In the genomic region with DNA sequence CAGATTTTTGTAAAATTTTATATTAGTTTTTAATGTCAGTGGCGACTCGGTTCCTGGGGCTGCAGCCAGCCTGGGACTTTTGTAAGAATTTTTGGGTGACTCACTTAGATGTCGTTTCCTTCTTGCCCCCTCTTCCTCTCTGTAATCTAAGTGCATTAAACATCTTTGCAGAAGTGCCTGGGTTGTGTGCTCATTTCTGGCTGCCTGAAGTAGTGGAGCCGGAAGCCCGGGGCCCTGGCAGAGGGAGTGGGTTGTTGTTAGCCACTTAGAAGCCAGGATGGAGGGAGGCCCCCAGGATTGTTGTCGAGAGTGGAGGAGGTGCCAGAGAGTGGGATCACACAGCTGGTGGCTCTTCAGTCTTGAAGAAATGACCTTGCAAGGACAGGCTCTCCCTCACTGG, we compare ENCODE assay signal across 8 cellular contexts. TPM values are rescaled to one million over a fixed set of nuclear protein-coding genes. Genes with fewer than 3 reads are reported as not detected.
DNase-seq lines count a peak whose midpoint lies in the region; ATAC-seq, FAIRE-seq and TF ChIP-seq lines count a peak whose summit lies in the region.

No MANE protein-coding gene starts in this region.

- TF ChIP-seq POLR2A in prostate gland (IDR thresholded peaks at IDR 0.05) = no peak

- H3K4me3 ChIP-seq in AG10803 (ENCODE audit: low read length) = no peak overlapping the region
- no peak overlapping the region for H3K4me3 ChIP-seq in colonic mucosa
- H3K4me3 ChIP-seq in prostate gland = no peak overlapping the region

- H3K27ac ChIP-seq in colonic mucosa (peak overlapping the region; percentile 64), prostate gland (no peak overlapping the region)

- peak; percentile 40 for FAIRE-seq in RCC 7860 (lab: Jason Lieb, UNC)

- no peak overlapping the region for H3K4me3 Mint-ChIP-seq in naive B cell

- DNase-seq in AG10803 (ENCODE audit: low read depth) (peak; percentile 72), RCC 7860 (ENCODE audit: low spot score) (peak; percentile 58), colonic mucosa (no peak), naive B cell (no peak), prostate gland (ENCODE audit: low spot score) (no peak)

- no peak for TF ChIP-seq CTCF in AG10803 (conservative IDR thresholded peaks at IDR 0.05; ENCODE audit: low read length)
- TF ChIP-seq CTCF in colonic mucosa (IDR thresholded peaks at IDR 0.05) = no peak
- no peak for TF ChIP-seq CTCF in prostate gland (IDR thresholded peaks at IDR 0.05)

- no peaks in the 10 kb centered on the region for H3K27me3 Mint-ChIP-seq in naive B cell

- no peaks in the 10 kb centered on the region for H3K27me3 ChIP-seq in colonic mucosa
- H3K27me3 ChIP-seq in prostate gland (replicated peaks; ENCODE audit: insufficient read depth) = no peaks in the 10 kb centered on the region

- peak overlapping the region in 4 of 6 donors; percentile 54 to 83 (median 74) for H3K27ac Mint-ChIP-seq in naive B cell

- no peaks in the 10 kb centered on the region for H3K9me3 ChIP-seq in colonic mucosa
- H3K9me3 ChIP-seq in prostate gland = no peaks in the 10 kb centered on the region

- peaks cover 12 to 20% (median 15%) of the 10 kb centered on the region in 3 donors for H3K4me1 Mint-ChIP-seq in naive B cell

- 28% methylated on average over 6 of the region's 6 CpGs for WGBS in prostate gland

- H3K36me3 Mint-ChIP-seq in naive B cell = peaks cover 5 to 14% of the 10 kb centered on the region in 2 donors

- no peak for ATAC-seq in naive B cell (ENCODE audit: low read depth in 2 of 2)
- no peak for ATAC-seq in GM21717 (IDR thresholded peaks at IDR 0.05; ENCODE audit: unreplicated experiment)
- no peak for ATAC-seq in GM21526 (IDR thresholded peaks at IDR 0.05; ENCODE audit: low FRiP score, unreplicated experiment)
- ATAC-seq in GM18868 (IDR thresholded peaks at IDR 0.05; ENCODE audit: unreplicated experiment) = no peak

- intact Hi-C loops in colonic mucosa (cut with DNase I) (no loop called here), prostate gland (cut with DNase I) (no loop called here)

- H3K9me3 Mint-ChIP-seq in naive B cell = peaks cover 0 to 2% (median 0%) of the 10 kb centered on the region in 7 donors

- H3K36me3 ChIP-seq in colonic mucosa (no peaks in the 10 kb centered on the region), prostate gland (no peaks in the 10 kb centered on the region)

- no peaks in the 10 kb centered on the region for H3K4me1 ChIP-seq in colonic mucosa
- no peaks in the 10 kb centered on the region for H3K4me1 ChIP-seq in prostate gland (replicated peaks)

- peak overlapping the region in 1 of 2 donors; percentile 12 for H3K9ac ChIP-seq in colonic mucosa (ENCODE audit: low read depth in 2 of 2, low read length in 2 of 2)

RNA-seq across cellular contexts. Expression of a gene that starts 11.0 kb away (rescaled TPM):
- 10 to 100 TPM; 64.9 to 79.6 TPM for total RNA-seq in colonic mucosa
- polyA plus RNA-seq in naive B cell (ENCODE audit: low read depth in 6 of 6) = 10 to 100 TPM; 27.1 to 45.8 (median 30.2) TPM
- 100 to 1,000 TPM; 148 to 222 TPM for total RNA-seq in prostate gland

Comparison
In these comparisons a context has a peak if more than half of its experiments do, and no peak if none do; other contexts are left out.
1. DNase-seq: peak in AG10803 (single experiment) and RCC 7860 (single experiment); none in colonic mucosa (single experiment), naive B cell (single experiment) and prostate gland (single experiment).